10 cellular contexts compared by ENCODE assay signal in the genomic region with DNA sequence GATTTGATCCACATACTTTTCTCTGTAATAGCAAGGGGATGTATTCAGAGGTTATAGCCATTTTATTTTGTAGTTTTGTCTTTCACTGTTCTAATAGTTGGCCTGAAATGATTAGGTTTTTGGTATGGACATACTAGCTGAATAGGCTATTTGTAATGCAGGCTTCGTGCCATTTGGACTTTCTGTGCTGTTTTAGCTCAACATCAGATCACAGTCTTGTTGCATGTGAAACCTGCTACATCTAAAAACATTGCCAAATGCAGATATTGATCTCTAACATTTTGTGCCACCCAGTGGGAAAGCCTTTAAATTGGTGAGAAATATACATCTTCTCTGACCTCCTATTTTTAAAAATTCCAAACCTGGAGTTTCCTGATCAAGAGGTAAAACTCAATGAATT.
"Had no signal": no experiment of that assay in that cellular context is flagged by ENCODE, and none has a peak within 500 bp of the region (broad histone marks: within the 10 kb centered on the region; RNA-seq: fewer than 3 reads in every experiment).

No MANE protein-coding gene starts in this region.

- DNase-seq: GM23248, H7, H9, HCEC 1CT, HFFc6 had no signal

- H3K9ac ChIP-seq: GM23248 had no signal

- H3K27ac ChIP-seq: GM23248 had no signal

- ATAC-seq: GM23338, HCT116 had no signal

- FAIRE-seq: H1, H54 had no signal

- H2AFZ ChIP-seq: GM23248, GM23338 had no signal

- H3K4me3 ChIP-seq: GM23248, GM23338, HAP-1 had no signal

- H3K4me2 ChIP-seq: GM23338 had no signal

- H3K9me3 ChIP-seq: HAP-1 had no signal
